In genomic region chr2:25822190-25823117, GRCh38 we compare ENCODE assay signal across 8 cellular contexts. TPM values are rescaled to one million over a fixed set of nuclear protein-coding genes. Genes with fewer than 3 reads are reported as not detected.
DNase-seq lines count a peak whose midpoint lies in the region; ATAC-seq, FAIRE-seq and TF ChIP-seq lines count a peak whose summit lies in the region.

No MANE protein-coding gene starts in this region.

- peak; percentile 67 for ATAC-seq in activated CD8-positive, alpha-beta memory T cell treated with anti-CD3 and anti-CD28 coated beads, Interleukin-2, amount 10 ng/mL, durations not matched to agents 7 days and 5 days
- ATAC-seq in GM21381 (IDR thresholded peaks at IDR 0.05; ENCODE audit: unreplicated experiment), result no peak

- H3K36me3 Mint-ChIP-seq in activated CD8-positive, alpha-beta memory T cell treated with anti-CD3 and anti-CD28 coated beads, Interleukin-2, amount 10 ng/mL, durations not matched to agents 7 days and 5 days, result peaks cover 16% of the 10 kb centered on the region
- peaks cover 5% of the 10 kb centered on the region; the same call in 1 of the 2 replicates for H3K36me3 Mint-ChIP-seq in HFFc6 (ENCODE audit: low read depth)

- H3K27me3 ChIP-seq in neutrophil (no peaks in the 10 kb centered on the region), stomach (no peaks in the 10 kb centered on the region)

- no peak for TF ChIP-seq POLR2A in stomach (IDR thresholded peaks at IDR 0.05)

- peaks cover 31 to 35% of the 10 kb centered on the region in 2 experiments for H3K4me1 ChIP-seq in neutrophil (ENCODE audit: control insufficient read depth in 1 of 2, insufficient read depth in 1 of 2, low read depth in 1 of 2, low read length in 1 of 2)
- H3K4me1 ChIP-seq in stomach, result peaks cover 0 to 13% (median 2%) of the 10 kb centered on the region in 4 donors

- H3K4me3 ChIP-seq in neutrophil (ENCODE audit: low read depth in 1 of 2, low read length in 1 of 2), result peak overlapping the region; percentile 36 to 48
- peak overlapping the region; percentile 4 to 36 (median 15) for H3K4me3 ChIP-seq in stomach

- H3K9me3 Mint-ChIP-seq in activated CD8-positive, alpha-beta memory T cell treated with anti-CD3 and anti-CD28 coated beads, Interleukin-2, amount 10 ng/mL, durations not matched to agents 7 days and 5 days (ENCODE audit: low read depth), result no peaks in the 10 kb centered on the region
- H3K9me3 Mint-ChIP-seq in HFFc6, result no peaks in the 10 kb centered on the region

- H3K9me3 ChIP-seq in neutrophil (no peaks in the 10 kb centered on the region), stomach (no peaks in the 10 kb centered on the region)

- CTCF ChIA-PET in activated CD8-positive, alpha-beta memory T cell treated with anti-CD3 and anti-CD28 coated beads, Interleukin-2, amount 10 ng/mL, durations not matched to agents 7 days and 5 days (lab: Charles Lee), result interaction anchor here (0.9 to 1.1 kb wide), 3 partner anchors 9 to 264 kb away, joined by 3 read pairs; no protein-coding TSS in a partner anchor

- peak overlapping the region; percentile 74 for H3K27ac ChIP-seq in neutrophil
- H3K27ac ChIP-seq in stomach, result peak overlapping the region in 1 of 5 donors; percentile 44

- WGBS in stomach, 5 donors, result 31 to 46% (median 36%) methylated on average over 30 of the region's 30 CpGs

- no peaks in the 10 kb centered on the region for H3K36me3 ChIP-seq in neutrophil
- H3K36me3 ChIP-seq in stomach, result no peaks in the 10 kb centered on the region

- TF ChIP-seq CTCF in neutrophil (IDR thresholded peaks at IDR 0.05) (no peak), stomach (IDR thresholded peaks at IDR 0.05) (no peak), HFFc6 (IDR thresholded peaks at IDR 0.05) (no peak)

- intact Hi-C loops in stomach (cut with DNase I; ENCODE audit: low total_unique reads), result no loop called here

- H3K4me1 Mint-ChIP-seq in activated CD8-positive, alpha-beta memory T cell treated with anti-CD3 and anti-CD28 coated beads, Interleukin-2, amount 10 ng/mL, durations not matched to agents 7 days and 5 days, result peaks cover 64% of the 10 kb centered on the region
- peaks cover 12% of the 10 kb centered on the region for H3K4me1 Mint-ChIP-seq in HFFc6 (ENCODE audit: low read depth)

- no peaks in the 10 kb centered on the region for H3K27me3 Mint-ChIP-seq in activated CD8-positive, alpha-beta memory T cell treated with anti-CD3 and anti-CD28 coated beads, Interleukin-2, amount 10 ng/mL, durations not matched to agents 7 days and 5 days
- H3K27me3 Mint-ChIP-seq in HFFc6 (ENCODE audit: insufficient read depth), result no peaks in the 10 kb centered on the region

- FAIRE-seq in endometrium (lab: Jason Lieb, UNC), result peak; percentile 33

- peak; percentile 22 for DNase-seq in GM19238 (ENCODE audit: insufficient read length, low spot score)
- peak; percentile 83 for DNase-seq in activated CD8-positive, alpha-beta memory T cell treated with anti-CD3 and anti-CD28 coated beads, Interleukin-2, amount 10 ng/mL, durations not matched to agents 7 days and 5 days
- peak; percentile 46 for DNase-seq in stomach
- no peak for DNase-seq in HFFc6
- DNase-seq in NCI-H1092 treated with DMSO at 0.1 percent for 48 hours (lab: John Stamatoyannopoulos, UW), result no peak

- TF ChIP-seq EP300 in stomach (IDR thresholded peaks at IDR 0.05), result no peak

- peak overlapping the region; percentile 80 for H3K27ac Mint-ChIP-seq in activated CD8-positive, alpha-beta memory T cell treated with anti-CD3 and anti-CD28 coated beads, Interleukin-2, amount 10 ng/mL, durations not matched to agents 7 days and 5 days
- H3K27ac Mint-ChIP-seq in HFFc6, result no peak overlapping the region

- H3K4me3 Mint-ChIP-seq in activated CD8-positive, alpha-beta memory T cell treated with anti-CD3 and anti-CD28 coated beads, Interleukin-2, amount 10 ng/mL, durations not matched to agents 7 days and 5 days, result peak overlapping the region; percentile 74
- H3K4me3 Mint-ChIP-seq in HFFc6, result no peak overlapping the region

RNA-seq across cellular contexts. Expression of gene ASXL2, which starts 55.8 kb away (rescaled TPM):
- 10 to 100 TPM; 56.1 to 62.0 TPM for total RNA-seq in activated CD8-positive, alpha-beta memory T cell treated with anti-CD3 and anti-CD28 coated beads, Interleukin-2, amount 10 ng/mL, durations not matched to agents 7 days and 5 days
- 10 to 100 TPM; 12.7 to 26.5 (median 19.2) TPM for total RNA-seq in stomach
- polyA plus RNA-seq in stomach, result 1 to 10 TPM; 1.6 to 2.4 (median 1.8) TPM
- total RNA-seq in HFFc6 (2021; fragmentation: NEBNext Ultra II Directional; extraction: Animal tissue kit (Norgen Biotek cat#: 25700)), result 10 to 100 TPM; 24.6 to 29.6 (median 26.6) TPM

Comparison
In these comparisons a context has a peak if more than half of its experiments do, and no peak if none do; other contexts are left out.
1. DNase-seq: peak in GM19238 (single experiment), activated CD8-positive, alpha-beta memory T cell treated with anti-CD3 and anti-CD28 coated beads, Interleukin-2, amount 10 ng/mL, durations not matched to agents 7 days and 5 days (single experiment) and stomach (single experiment); none in HFFc6 (single experiment) and NCI-H1092 treated with DMSO at 0.1 percent for 48 hours (single experiment).